8 cellular contexts compared by ENCODE assay signal in the genomic region with DNA sequence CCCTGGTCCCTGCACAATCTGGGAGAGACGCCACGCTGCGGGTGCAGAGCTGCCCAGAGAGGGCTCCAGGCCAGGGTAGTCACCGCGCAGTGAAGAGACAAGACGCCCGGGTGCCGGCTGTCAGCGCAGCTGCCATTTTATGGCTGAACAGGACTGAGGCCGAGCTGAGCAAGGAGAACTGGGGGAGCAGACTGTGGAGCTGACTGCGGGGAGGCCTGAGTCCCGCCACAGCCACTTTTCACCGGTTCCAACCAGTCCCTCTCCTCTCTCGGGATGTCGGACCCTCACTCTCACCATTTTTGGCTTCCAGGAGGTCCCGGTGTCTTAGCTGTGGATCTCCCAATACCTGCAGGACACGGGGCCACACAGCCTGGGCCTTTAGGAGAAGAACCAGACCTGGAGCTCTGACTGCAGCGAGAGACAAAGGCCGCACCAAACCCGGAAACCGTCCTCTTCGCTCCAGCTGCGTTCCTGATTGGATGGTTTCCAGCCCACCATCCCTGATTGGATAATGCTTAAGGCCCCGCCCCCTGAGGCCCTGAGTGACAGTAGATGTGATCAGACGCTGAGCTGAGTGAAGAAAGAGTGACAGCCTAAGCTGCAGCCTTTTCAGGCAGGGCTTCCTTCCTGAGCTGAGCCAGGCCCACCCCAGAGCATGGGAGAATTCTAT. TPM values are rescaled to one million over a fixed set of nuclear protein-coding genes. Genes with fewer than 3 reads are reported as not detected.
A peak's percentile ranks its signal among the peaks of the same experiment; 100 is the strongest.
DNase-seq lines count a peak whose midpoint lies in the region; ATAC-seq and TF ChIP-seq lines count a peak whose summit lies in the region.

Gene ZNF626 (minus strand): TSS at position 422 of the 670 bp plus-strand sequence. CDS start 125 bp downstream, at position 297.

- H3K27me3 Mint-ChIP-seq in CD4-positive, alpha-beta memory T cell: no peaks in the 10 kb centered on the region
- no peaks in the 10 kb centered on the region for H3K27me3 Mint-ChIP-seq in activated CD4-positive, alpha-beta T cell treated with anti-CD3 and anti-CD28 coated beads, Interleukin-2, amount 10 ng/mL, durations not matched to agents 24 days and 14 days

- no peaks in the 10 kb centered on the region for H3K27me3 ChIP-seq in CD4-positive, alpha-beta memory T cell (ENCODE audit: insufficient read depth, low read length)
- H3K27me3 ChIP-seq in colonic mucosa: no peaks in the 10 kb centered on the region

- peak within 1 kb of the TSS; percentile 91 to 98 (median 97) for H3K27ac Mint-ChIP-seq in CD4-positive, alpha-beta memory T cell
- peak within 1 kb of the TSS; percentile 84 for H3K27ac Mint-ChIP-seq in activated CD4-positive, alpha-beta T cell treated with anti-CD3 and anti-CD28 coated beads, Interleukin-2, amount 10 ng/mL, durations not matched to agents 24 days and 14 days

- peaks cover 0 to 3% of the 10 kb centered on the region in 2 donors for H3K9me3 ChIP-seq in CD4-positive, alpha-beta memory T cell (ENCODE audit: control insufficient read depth in 1 of 2, low read length in 2 of 2)
- H3K9me3 ChIP-seq in colonic mucosa: no peaks in the 10 kb centered on the region

- peak within 1 kb of the TSS; percentile 36 to 60 for H3K4me3 ChIP-seq in CD4-positive, alpha-beta memory T cell (ENCODE audit: low read length in 2 of 2)
- H3K4me3 ChIP-seq in colonic mucosa: peak within 1 kb of the TSS; percentile 50

- ATAC-seq in GM21717 (IDR thresholded peaks at IDR 0.05; ENCODE audit: unreplicated experiment): peak; percentile 80
- no peak for ATAC-seq in GM18511 (IDR thresholded peaks at IDR 0.05; ENCODE audit: unreplicated experiment)

- H3K4me1 ChIP-seq in CD4-positive, alpha-beta memory T cell (ENCODE audit: insufficient read depth, low read length): peaks cover 12% of the 10 kb centered on the region
- no peaks in the 10 kb centered on the region for H3K4me1 ChIP-seq in colonic mucosa

- peak; percentile 88 to 95 (median 92) for DNase-seq in CD4-positive, alpha-beta memory T cell
- DNase-seq in NCI-H146 (lab: John Stamatoyannopoulos, UW): peak; percentile 83
- DNase-seq in activated CD4-positive, alpha-beta T cell treated with anti-CD3 and anti-CD28 coated beads, Interleukin-2, amount 10 ng/mL, durations not matched to agents 24 days and 14 days: peak; percentile 92
- DNase-seq in colonic mucosa: peak; percentile 96
- peak; percentile 93 for DNase-seq in kidney glomerular epithelial cell (lab: John Stamatoyannopoulos, UW)
- peak; percentile 84 for DNase-seq in stimulated activated CD4-positive, alpha-beta T cell treated with anti-CD3 and anti-CD28 coated beads, Interleukin-12 subunit alpha, Interleukin-12 subunit beta, amount 100 ng/mL, for 4 hours

- peaks cover 35 to 41% of the 10 kb centered on the region in 2 donors for H3K36me3 Mint-ChIP-seq in CD4-positive, alpha-beta memory T cell
- H3K36me3 Mint-ChIP-seq in activated CD4-positive, alpha-beta T cell treated with anti-CD3 and anti-CD28 coated beads, Interleukin-2, amount 10 ng/mL, durations not matched to agents 24 days and 14 days (ENCODE audit: low read depth): peaks cover 27% of the 10 kb centered on the region

- H3K4me3 Mint-ChIP-seq in CD4-positive, alpha-beta memory T cell: peak within 1 kb of the TSS; percentile 90 to 98 (median 97)
- H3K4me3 Mint-ChIP-seq in activated CD4-positive, alpha-beta T cell treated with anti-CD3 and anti-CD28 coated beads, Interleukin-2, amount 10 ng/mL, durations not matched to agents 24 days and 14 days: peak within 1 kb of the TSS; percentile 83

- peak within 1 kb of the TSS; percentile 81 for H3K27ac ChIP-seq in CD4-positive, alpha-beta memory T cell (ENCODE audit: low read depth, low read length)
- peak within 1 kb of the TSS; percentile 63 for H3K27ac ChIP-seq in colonic mucosa

- H3K9me3 Mint-ChIP-seq in CD4-positive, alpha-beta memory T cell: peaks cover 0 to 38% (median 27%) of the 10 kb centered on the region in 8 donors
- peaks cover 29% of the 10 kb centered on the region for H3K9me3 Mint-ChIP-seq in activated CD4-positive, alpha-beta T cell treated with anti-CD3 and anti-CD28 coated beads, Interleukin-2, amount 10 ng/mL, durations not matched to agents 24 days and 14 days

- H3K4me1 Mint-ChIP-seq in CD4-positive, alpha-beta memory T cell: peaks cover 20 to 73% (median 46%) of the 10 kb centered on the region in 4 donors
- H3K4me1 Mint-ChIP-seq in activated CD4-positive, alpha-beta T cell treated with anti-CD3 and anti-CD28 coated beads, Interleukin-2, amount 10 ng/mL, durations not matched to agents 24 days and 14 days: no peaks in the 10 kb centered on the region

- intact Hi-C loops in CD4-positive, alpha-beta memory T cell (cut with micrococcal nuclease): loop anchor here (1.0 to 5.0 kb wide), 5 partner anchors 96 to 494 kb away; partner anchors contain the start of genes ZNF486, ZNF66, ZNF737 and ZNF85
- intact Hi-C loops in activated CD4-positive, alpha-beta T cell treated with anti-CD3 and anti-CD28 coated beads, Interleukin-2, amount 10 ng/mL, durations not matched to agents 24 days and 14 days (cut with micrococcal nuclease): loop anchor here (10.0 kb wide), 1 partner anchor 484 kb away; the partner anchor contains the start of gene ZNF431
- intact Hi-C loops in colonic mucosa (cut with DNase I): no loop called here

- TF ChIP-seq CTCF in colonic mucosa (IDR thresholded peaks at IDR 0.05): no peak

- CTCF ChIA-PET in CD4-positive, alpha-beta memory T cell (lab: Charles Lee; ENCODE audit: partially characterized antibody): interaction anchor here (0.5 to 1.7 kb wide), 4 partner anchors 96 to 1192 kb away, joined by 3 to 7 read pairs (median 4); partner anchors contain the start of genes ZNF66 and ZNF737

- peak within 1 kb of the TSS; percentile 19 to 38 for H3K9ac ChIP-seq in colonic mucosa (ENCODE audit: low read depth in 2 of 2, low read length in 2 of 2)

- peaks cover 9% of the 10 kb centered on the region for H3K36me3 ChIP-seq in CD4-positive, alpha-beta memory T cell (ENCODE audit: insufficient read depth, low read length)
- H3K36me3 ChIP-seq in colonic mucosa: no peaks in the 10 kb centered on the region

- POLR2A ChIA-PET in CD4-positive, alpha-beta memory T cell (lab: Charles Lee; ENCODE audit: partially characterized antibody): interaction anchor here (0.5 to 3.6 kb wide), 20 partner anchors 10 to 1391 kb away, joined by 3 to 47 read pairs (median 4); partner anchors contain the start of genes ZNF100, ZNF257, ZNF429 and ZNF430

RNA-seq across cellular contexts. Expression of gene ZNF626, which starts in this region (rescaled TPM):
- total RNA-seq in CD4-positive, alpha-beta memory T cell: 10 to 100 TPM; 18.6 to 19.8 TPM
- polyA plus RNA-seq in CD4-positive, alpha-beta memory T cell: 10 to 100 TPM in 1 of 2 donors, 1 to 10 TPM in 1; 9.7 to 18.0 TPM
- total RNA-seq in activated CD4-positive, alpha-beta T cell treated with anti-CD3 and anti-CD28 coated beads, Interleukin-2, amount 10 ng/mL, durations not matched to agents 24 days and 14 days: 1.7 and 2.7 TPM in 2 replicates
- total RNA-seq in colonic mucosa: 1 to 10 TPM; 2.8 to 3.2 TPM
